In the genomic region with DNA sequence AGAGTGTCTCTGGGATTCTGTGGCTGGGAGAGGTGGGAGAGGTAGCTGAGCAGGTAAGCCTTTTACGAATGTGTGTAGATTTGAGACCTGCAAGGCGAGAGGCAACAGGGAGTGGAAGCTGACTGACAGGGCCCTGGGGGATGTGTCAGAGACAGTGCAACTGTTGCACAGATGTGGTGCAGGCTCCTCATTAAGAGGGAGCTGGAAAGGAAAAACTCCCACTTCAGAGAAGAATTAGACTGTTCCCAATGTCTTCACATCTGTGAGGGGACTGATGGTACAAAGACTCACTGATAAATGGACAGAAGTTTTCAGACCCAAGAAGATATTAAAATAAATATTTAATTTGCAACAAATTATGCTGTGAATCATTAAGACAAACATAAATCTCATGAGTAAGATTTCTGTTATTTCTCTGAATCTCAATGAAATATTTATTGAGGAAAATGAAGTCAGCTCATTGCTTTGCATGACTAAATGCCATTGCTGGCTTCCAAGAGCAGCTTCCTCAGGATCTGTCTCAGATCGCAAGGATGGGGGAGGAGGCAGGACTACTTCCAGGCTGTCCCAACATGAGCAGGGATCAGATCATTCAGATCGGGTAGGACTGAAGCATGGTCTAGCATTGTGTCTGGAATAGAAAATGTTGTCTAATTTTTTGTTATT, we compare ENCODE assay signal across 11 cellular contexts.
DNase-seq lines count a peak whose midpoint lies in the region; ATAC-seq and TF ChIP-seq lines count a peak whose summit lies in the region.
"Had no signal": no experiment of that assay in that cellular context is flagged by ENCODE, and none has a peak within 500 bp of the region (broad histone marks: within the 10 kb centered on the region; RNA-seq: fewer than 3 reads in every experiment).

No MANE protein-coding gene starts in this region.

- H3K4me3 ChIP-seq in fibroblast of the aortic adventitia (ENCODE audit: low read depth, low read length) (no peak overlapping the region), tibial artery (no peak overlapping the region)
- H3K4me3 ChIP-seq: right lobe of liver had no signal

- peak overlapping the region; percentile 33 to 36 for H3K27ac ChIP-seq in tibial artery
- H3K27ac ChIP-seq: right lobe of liver had no signal

- intact Hi-C loops in tibial artery (cut with DNase I; ENCODE audit: low total_unique reads) = no loop called here

- no peaks in the 10 kb centered on the region for H3K4me1 Mint-ChIP-seq in T-cell
- H3K4me1 Mint-ChIP-seq in stimulated activated memory B cell treated with anti-CD40 and anti-IgM and Interleukin-4, amounts not matched to agents 10 μg/mL and 1 μg/mL and 100 μg/mL, for 72 hours = no peaks in the 10 kb centered on the region

- ATAC-seq in SK-N-SH treated with all-trans-retinoic acid at 6 μM for 48 hours (peak; percentile 83), T-cell (replicated peaks in 1 of 4) (no peak), GM18519 (IDR thresholded peaks at IDR 0.05; ENCODE audit: low FRiP score, unreplicated experiment) (no peak)
- no peak for ATAC-seq in stimulated activated memory B cell treated with anti-CD40 and anti-IgM and Interleukin-4, amounts not matched to agents 10 μg/mL and 1 μg/mL and 100 μg/mL, for 72 hours

- H3K36me3 ChIP-seq in tibial artery = no peaks in the 10 kb centered on the region
- H3K36me3 ChIP-seq: right lobe of liver had no signal

- POLR2A ChIA-PET in T-cell (lab: Charles Lee) = no interaction called here

- peaks cover 5 to 19% of the 10 kb centered on the region in 2 donors for H3K27me3 Mint-ChIP-seq in T-cell
- H3K27me3 Mint-ChIP-seq in stimulated activated memory B cell treated with anti-CD40 and anti-IgM and Interleukin-4, amounts not matched to agents 10 μg/mL and 1 μg/mL and 100 μg/mL, for 72 hours = peaks cover 44% of the 10 kb centered on the region

- DNase-seq in NCI-H82 (lab: John Stamatoyannopoulos, UW) (peak; percentile 64), NCI-H82 treated with DMSO at 0.1 percent for 48 hours (lab: John Stamatoyannopoulos, UW; ENCODE audit: unreplicated experiment) (no peak), fibroblast of the aortic adventitia (ENCODE audit: low read depth) (peak; percentile 33), tibial artery (no peak), T-cell (no peak)
- DNase-seq: DMS153, right lobe of liver had no signal

- CTCF ChIA-PET in T-cell (lab: Charles Lee) = no interaction called here

- peaks cover 0 to 72% (median 63%) of the 10 kb centered on the region in 4 donors for H3K4me1 ChIP-seq in tibial artery
- H3K4me1 ChIP-seq: right lobe of liver had no signal

- no peaks in the 10 kb centered on the region for H3K27me3 ChIP-seq in tibial artery
- H3K27me3 ChIP-seq: right lobe of liver had no signal

- H3K9me3 ChIP-seq in tibial artery = no peaks in the 10 kb centered on the region

- no peak for TF ChIP-seq CTCF in fibroblast of the aortic adventitia (IDR thresholded peaks at IDR 0.05; ENCODE audit: insufficient read depth, low read length)
- no peak for TF ChIP-seq CTCF in tibial artery (IDR thresholded peaks at IDR 0.05)

- H3K27ac Mint-ChIP-seq in T-cell = no peak overlapping the region
- no peak overlapping the region for H3K27ac Mint-ChIP-seq in stimulated activated memory B cell treated with anti-CD40 and anti-IgM and Interleukin-4, amounts not matched to agents 10 μg/mL and 1 μg/mL and 100 μg/mL, for 72 hours
- H3K27ac Mint-ChIP-seq: type B pancreatic cell had no signal

- H3K9me3 Mint-ChIP-seq in T-cell = no peaks in the 10 kb centered on the region
- H3K9me3 Mint-ChIP-seq in stimulated activated memory B cell treated with anti-CD40 and anti-IgM and Interleukin-4, amounts not matched to agents 10 μg/mL and 1 μg/mL and 100 μg/mL, for 72 hours = no peaks in the 10 kb centered on the region

- H3K36me3 Mint-ChIP-seq in T-cell = no peaks in the 10 kb centered on the region
- no peaks in the 10 kb centered on the region for H3K36me3 Mint-ChIP-seq in stimulated activated memory B cell treated with anti-CD40 and anti-IgM and Interleukin-4, amounts not matched to agents 10 μg/mL and 1 μg/mL and 100 μg/mL, for 72 hours
- H3K36me3 Mint-ChIP-seq: type B pancreatic cell had no signal

- H3K4me3 Mint-ChIP-seq in T-cell = no peak overlapping the region
- no peak overlapping the region for H3K4me3 Mint-ChIP-seq in stimulated activated memory B cell treated with anti-CD40 and anti-IgM and Interleukin-4, amounts not matched to agents 10 μg/mL and 1 μg/mL and 100 μg/mL, for 72 hours
- H3K4me3 Mint-ChIP-seq: type B pancreatic cell had no signal

TF ChIP-seq in SK-N-SH treated with all-trans-retinoic acid at 6 μM for 48 hours, 23 proteins besides CTCF, POLR2A, EP300 and RAD21:
- peak; percentile 37; the same call in 1 of the 2 replicates for TF ChIP-seq ISL1 (CRISPR knock-in tag; IDR thresholded peaks at IDR 0.05)
- TF ChIP-seq ARNTL (CRISPR knock-in tag; IDR thresholded peaks at IDR 0.05; ENCODE audit: borderline replicate concordance, low read depth) = no peak

Comparison
In these comparisons a context has a peak if more than half of its experiments do, and no peak if none do; other contexts are left out.
1. DNase-seq: peak in NCI-H82 (single experiment) and fibroblast of the aortic adventitia (single experiment); none in NCI-H82 treated with DMSO at 0.1 percent for 48 hours (single experiment), tibial artery (0 of 2) and T-cell (0 of 34).